In genomic region chr7:27890205-27890849, GRCh38 we compare ENCODE assay signal across 9 cellular contexts.
DNase-seq lines count a peak whose midpoint lies in the region; ATAC-seq, FAIRE-seq and TF ChIP-seq lines count a peak whose summit lies in the region.
"Had no signal": no experiment of that assay in that cellular context is flagged by ENCODE, and none has a peak within 500 bp of the region (broad histone marks: within the 10 kb centered on the region; RNA-seq: fewer than 3 reads in every experiment).

No MANE protein-coding gene starts in this region.

- H3K4me3 Mint-ChIP-seq in stimulated activated naive CD8-positive, alpha-beta T cell treated with anti-CD3 and anti-CD28 coated beads, Interleukin-15, amount 100 ng/mL, for 72 hours = no peak overlapping the region

- no peak overlapping the region for H3K27ac Mint-ChIP-seq in stimulated activated naive CD8-positive, alpha-beta T cell treated with anti-CD3 and anti-CD28 coated beads, Interleukin-15, amount 100 ng/mL, for 72 hours

- peak; percentile 11 for FAIRE-seq in H54 (lab: Jason Lieb, UNC)

- no peaks in the 10 kb centered on the region for H3K9me3 Mint-ChIP-seq in stimulated activated naive CD8-positive, alpha-beta T cell treated with anti-CD3 and anti-CD28 coated beads, Interleukin-15, amount 100 ng/mL, for 72 hours

- TF ChIP-seq POLR2A in H54 (IDR thresholded peaks at IDR 0.05; ENCODE audit: low read depth, low read length) = no peak

- peak; percentile 93 for ATAC-seq in stimulated activated naive CD8-positive, alpha-beta T cell treated with anti-CD3 and anti-CD28 coated beads, Interleukin-15, amount 100 ng/mL, for 72 hours
- ATAC-seq in stimulated activated naive CD8-positive, alpha-beta T cell treated with anti-CD3 and anti-CD28 coated beads, Interleukin-15, Interleukin-2, amounts not matched to agents 100 U/mL and 50 U/mL, for 24 hours = no peak
- ATAC-seq in HG03342 (IDR thresholded peaks at IDR 0.05; ENCODE audit: unreplicated experiment) = peak; percentile 99

- H3K4me1 Mint-ChIP-seq in stimulated activated naive CD8-positive, alpha-beta T cell treated with anti-CD3 and anti-CD28 coated beads, Interleukin-15, amount 100 ng/mL, for 72 hours = peaks cover 7% of the 10 kb centered on the region

- no peaks in the 10 kb centered on the region for H3K27me3 Mint-ChIP-seq in stimulated activated naive CD8-positive, alpha-beta T cell treated with anti-CD3 and anti-CD28 coated beads, Interleukin-15, amount 100 ng/mL, for 72 hours

- no peak for DNase-seq in stimulated activated naive CD8-positive, alpha-beta T cell treated with anti-CD3 and anti-CD28 coated beads, Interleukin-15, amount 100 ng/mL, for 72 hours
- no peak for DNase-seq in stimulated activated naive CD8-positive, alpha-beta T cell treated with anti-CD3 and anti-CD28 coated beads, Interleukin-15, Interleukin-2, amounts not matched to agents 100 U/mL and 50 U/mL, for 24 hours
- DNase-seq in H54 (ENCODE audit: insufficient read length, low spot score) (no peak), DMS53 (lab: John Stamatoyannopoulos, UW) (no peak), RKO (ENCODE audit: low spot score) (no peak), NCI-H510A (lab: John Stamatoyannopoulos, UW) (no peak), amygdala (lab: John Stamatoyannopoulos, UW) (no peak)
- DNase-seq: NCI-H446 had no signal
